1 cellular context compared by ENCODE assay signal in genomic region chr16:28866454-28866804, GRCh38.
A peak's percentile ranks its signal among the peaks of the same experiment; 100 is the strongest.
TF ChIP-seq lines count a peak whose summit lies in the region.

No MANE protein-coding gene starts in this region.

TF ChIP-seq in HepG2, 621 proteins besides CTCF, POLR2A, EP300 and RAD21 (continues in another document):
- no peak for TF ChIP-seq ARNT (IDR thresholded peaks at IDR 0.05)
- TF ChIP-seq TBX2 (CRISPR knock-in tag; IDR thresholded peaks at IDR 0.05; ENCODE audit: borderline replicate concordance): 0 out of 2 replicates have a peak, but pooled peaks have one; percentile 10
- no peak for TF ChIP-seq DZIP1 (CRISPR knock-in tag; IDR thresholded peaks at IDR 0.05)
- TF ChIP-seq AGO2 (optimal IDR thresholded peaks at IDR 0.05; ENCODE audit: low read depth, low read length): peak; percentile 61
- no peak for TF ChIP-seq ETS1 (CRISPR knock-in tag; IDR thresholded peaks at IDR 0.05)
- TF ChIP-seq NRL (CRISPR knock-in tag; IDR thresholded peaks at IDR 0.05; ENCODE audit: borderline replicate concordance): peak; percentile 66; the same call in 1 of the 2 replicates
- no peak for TF ChIP-seq DMTF1 (CRISPR knock-in tag; IDR thresholded peaks at IDR 0.05)
- no peak for TF ChIP-seq ZNF703 (CRISPR knock-in tag; IDR thresholded peaks at IDR 0.05; ENCODE audit: borderline replicate concordance)
- TF ChIP-seq ZNF276 (CRISPR knock-in tag; IDR thresholded peaks at IDR 0.05; ENCODE audit: low read depth): no peak
- TF ChIP-seq HOXA3 (CRISPR knock-in tag; IDR thresholded peaks at IDR 0.05): 0 out of 2 replicates have a peak, but pooled peaks have one; percentile 5
- TF ChIP-seq SSRP1 (CRISPR knock-in tag; IDR thresholded peaks at IDR 0.05): no peak
- no peak for TF ChIP-seq ZNF256 (CRISPR knock-in tag; conservative IDR thresholded peaks at IDR 0.05)
- no peak for TF ChIP-seq ZNF644 (CRISPR knock-in tag; IDR thresholded peaks at IDR 0.05; ENCODE audit: low read depth)
- peak; percentile 61; the same call in 1 of the 2 replicates for TF ChIP-seq HIVEP1 (CRISPR knock-in tag; IDR thresholded peaks at IDR 0.05)
- TF ChIP-seq NFIB (CRISPR knock-in tag; IDR thresholded peaks at IDR 0.05; ENCODE audit: borderline replicate concordance): no peak
- TF ChIP-seq PRMT3 (CRISPR knock-in tag; IDR thresholded peaks at IDR 0.05; ENCODE audit: borderline replicate concordance, low read depth): no peak
- no peak for TF ChIP-seq CBX1 (IDR thresholded peaks at IDR 0.05; ENCODE audit: low read depth)
- TF ChIP-seq CHCHD3 (CRISPR knock-in tag; IDR thresholded peaks at IDR 0.05): 0 out of 2 replicates have a peak, but pooled peaks have one; percentile 16
- TF ChIP-seq ZBTB10 (CRISPR knock-in tag; IDR thresholded peaks at IDR 0.05; ENCODE audit: borderline replicate concordance): no peak
- no peak for TF ChIP-seq SIX1 (CRISPR knock-in tag; IDR thresholded peaks at IDR 0.05; ENCODE audit: borderline replicate concordance)
- no peak for TF ChIP-seq MZF1 (CRISPR knock-in tag; IDR thresholded peaks at IDR 0.05; ENCODE audit: borderline replicate concordance)
- peak; percentile 55; the same call in 1 of the 2 replicates for TF ChIP-seq ZNF225 (CRISPR knock-in tag; IDR thresholded peaks at IDR 0.05)
- no peak for TF ChIP-seq RFX1 (IDR thresholded peaks at IDR 0.05)
- TF ChIP-seq ZNF280B (CRISPR knock-in tag; IDR thresholded peaks at IDR 0.05; ENCODE audit: borderline replicate concordance): no peak
- TF ChIP-seq TAF15 (IDR thresholded peaks at IDR 0.05; ENCODE audit: low read depth, low read length, poor library complexity, severe bottlenecking): peak; percentile 5
- peak; percentile 40; the same call in 1 of the 2 replicates for TF ChIP-seq ZNF605 (CRISPR knock-in tag; IDR thresholded peaks at IDR 0.05)
- TF ChIP-seq ATF4 (CRISPR knock-in tag; IDR thresholded peaks at IDR 0.05): no peak
- TF ChIP-seq GABPB1 (CRISPR knock-in tag; IDR thresholded peaks at IDR 0.05): 0 out of 2 replicates have a peak, but pooled peaks have one; percentile 25
- no peak for TF ChIP-seq ZNF354B (CRISPR knock-in tag; IDR thresholded peaks at IDR 0.05)
- no peak for TF ChIP-seq HNF1A (IDR thresholded peaks at IDR 0.05; ENCODE audit: low read depth)
- no peak for TF ChIP-seq HNF1A (CRISPR knock-in tag; IDR thresholded peaks at IDR 0.05; ENCODE audit: borderline replicate concordance)
- TF ChIP-seq ARNT2 (CRISPR knock-in tag; IDR thresholded peaks at IDR 0.05; ENCODE audit: low read depth): 0 out of 2 replicates have a peak, but pooled peaks have one; percentile 20
- TF ChIP-seq ZNF891 (CRISPR knock-in tag; IDR thresholded peaks at IDR 0.05): no peak
- no peak for TF ChIP-seq ZNF746 (CRISPR knock-in tag; IDR thresholded peaks at IDR 0.05)
- no peak for TF ChIP-seq ERF (CRISPR knock-in tag; IDR thresholded peaks at IDR 0.05)
- no peak for TF ChIP-seq FLYWCH1 (CRISPR knock-in tag; IDR thresholded peaks at IDR 0.05)
- no peak for TF ChIP-seq ZNF670 (CRISPR knock-in tag; IDR thresholded peaks at IDR 0.05; ENCODE audit: borderline replicate concordance)
- no peak for TF ChIP-seq NPAS2 (CRISPR knock-in tag; IDR thresholded peaks at IDR 0.05; ENCODE audit: borderline replicate concordance)
- TF ChIP-seq ZNF737 (CRISPR knock-in tag; IDR thresholded peaks at IDR 0.05; ENCODE audit: borderline replicate concordance): no peak
- TF ChIP-seq ZNF350 (CRISPR knock-in tag; IDR thresholded peaks at IDR 0.05; ENCODE audit: borderline replicate concordance, low read depth): 0 out of 2 replicates have a peak, but pooled peaks have one; percentile 45
- TF ChIP-seq ZNF720 (CRISPR knock-in tag; IDR thresholded peaks at IDR 0.05): no peak
- no peak for TF ChIP-seq ZNF513 (CRISPR knock-in tag; conservative IDR thresholded peaks at IDR 0.05)
- no peak for TF ChIP-seq E2F5 (CRISPR knock-in tag; conservative IDR thresholded peaks at IDR 0.05)
